14 cellular contexts compared by ENCODE assay signal in genomic region chr20:1331801-1332453, GRCh38. TPM values are rescaled to one million over a fixed set of nuclear protein-coding genes. Genes with fewer than 3 reads are reported as not detected.
DNase-seq lines count a peak whose midpoint lies in the region; ATAC-seq and TF ChIP-seq lines count a peak whose summit lies in the region.
"Had no signal": no experiment of that assay in that cellular context is flagged by ENCODE, and none has a peak within 500 bp of the region (broad histone marks: within the 10 kb centered on the region; RNA-seq: fewer than 3 reads in every experiment).

No MANE protein-coding gene starts in this region.

- ATAC-seq in Right ventricle myocardium superior (ENCODE audit: poor library complexity) (no peak), naive B cell (ENCODE audit: low read depth in 2 of 2) (no peak), HG02973 (IDR thresholded peaks at IDR 0.05; ENCODE audit: unreplicated experiment) (no peak), left colon (no peak)
- ATAC-seq in activated naive CD8-positive, alpha-beta T cell treated with anti-CD3 and anti-CD28 coated beads, Interleukin-2, amount 50 U/mL, for 24 hours, result no peak

- H3K27me3 ChIP-seq in right atrium auricular region, result no peaks in the 10 kb centered on the region
- H3K27me3 ChIP-seq: transverse colon had no signal

- no peak overlapping the region for H3K4me3 ChIP-seq in right atrium auricular region
- H3K4me3 ChIP-seq: transverse colon had no signal

- H3K9me3 Mint-ChIP-seq in activated naive CD8-positive, alpha-beta T cell treated with anti-CD3 and anti-CD28 coated beads, Interleukin-2, amount 50 U/mL, for 24 hours, result no peaks in the 10 kb centered on the region
- no peaks in the 10 kb centered on the region for H3K9me3 Mint-ChIP-seq in naive B cell
- H3K9me3 Mint-ChIP-seq: HFFc6 had no signal

- no peaks in the 10 kb centered on the region for H3K9me3 ChIP-seq in right atrium auricular region
- H3K9me3 ChIP-seq: transverse colon had no signal

- no peak overlapping the region for H3K4me3 Mint-ChIP-seq in activated naive CD8-positive, alpha-beta T cell treated with anti-CD3 and anti-CD28 coated beads, Interleukin-2, amount 50 U/mL, for 24 hours
- no peak overlapping the region for H3K4me3 Mint-ChIP-seq in naive B cell
- H3K4me3 Mint-ChIP-seq: HFFc6 had no signal

- no peaks in the 10 kb centered on the region for H3K36me3 ChIP-seq in right atrium auricular region
- H3K36me3 ChIP-seq: transverse colon had no signal

- H3K4me1 Mint-ChIP-seq in activated naive CD8-positive, alpha-beta T cell treated with anti-CD3 and anti-CD28 coated beads, Interleukin-2, amount 50 U/mL, for 24 hours, result peaks cover 61% of the 10 kb centered on the region
- H3K4me1 Mint-ChIP-seq in naive B cell, result peaks cover 44 to 75% (median 45%) of the 10 kb centered on the region in 3 donors

- TF ChIP-seq CTCF in right atrium auricular region (IDR thresholded peaks at IDR 0.05), result no peak

- H3K27me3 Mint-ChIP-seq in activated naive CD8-positive, alpha-beta T cell treated with anti-CD3 and anti-CD28 coated beads, Interleukin-2, amount 50 U/mL, for 24 hours, result no peaks in the 10 kb centered on the region
- H3K27me3 Mint-ChIP-seq in naive B cell, result no peaks in the 10 kb centered on the region

- peak overlapping the region; percentile 99 for H3K27ac ChIP-seq in right atrium auricular region
- H3K27ac ChIP-seq: parathyroid adenoma had no signal

- peaks cover 25% of the 10 kb centered on the region for H3K36me3 Mint-ChIP-seq in activated naive CD8-positive, alpha-beta T cell treated with anti-CD3 and anti-CD28 coated beads, Interleukin-2, amount 50 U/mL, for 24 hours (ENCODE audit: low read depth)
- no peaks in the 10 kb centered on the region for H3K36me3 Mint-ChIP-seq in naive B cell

- peak overlapping the region; percentile 63 for H3K27ac Mint-ChIP-seq in activated naive CD8-positive, alpha-beta T cell treated with anti-CD3 and anti-CD28 coated beads, Interleukin-2, amount 50 U/mL, for 24 hours
- peak overlapping the region in 4 of 6 donors; percentile 76 to 88 (median 82) for H3K27ac Mint-ChIP-seq in naive B cell

- DNase-seq in right atrium auricular region (ENCODE audit: low spot score), result peak; percentile 47
- no peak for DNase-seq in Right ventricle myocardium superior
- DNase-seq in activated naive CD8-positive, alpha-beta T cell treated with anti-CD3 and anti-CD28 coated beads, Interleukin-2, amount 50 U/mL, for 24 hours, result no peak
- no peak for DNase-seq in naive B cell
- DNase-seq in ureter (ENCODE audit: low spot score), result peak; percentile 40
- DNase-seq in inferior parietal cortex (ENCODE audit: extremely low spot score), result no peak
- DNase-seq in left colon, result no peak
- DNase-seq: HFFc6, mesenchymal stem cell, MM.1S, SHP77 treated with DMSO at 0.1 percent for 48 hours, transverse colon had no signal

- intact Hi-C loops in Right ventricle myocardium superior (cut with DNase I), result no loop called here
- intact Hi-C loops in left colon (cut with DNase I, micrococcal nuclease), result no loop called here

- peaks cover 0 to 67% of the 10 kb centered on the region in 2 donors for H3K4me1 ChIP-seq in right atrium auricular region

RNA-seq across cellular contexts. Expression of gene SDCBP2, which starts 3.0 kb away (rescaled TPM):
- total RNA-seq in right atrium auricular region (1 to 10 TPM; 2.9 to 3.9 TPM), Right ventricle myocardium superior (2.5 TPM), ureter (15.2 TPM), left colon (100 to 1,000 TPM; 262 to 489 TPM)
- polyA plus RNA-seq in naive B cell (ENCODE audit: low read depth in 6 of 6), result 1 to 10 TPM in 2 of 6 donors, under 1 TPM in 3, not detected in 1; 0.60 to 1.4 (median 0.96) TPM

Comparison
In these comparisons a context has a peak if more than half of its experiments do, and no peak if none do; other contexts are left out.
1. DNase-seq: peak in right atrium auricular region (single experiment) and ureter (single experiment); none in Right ventricle myocardium superior (single experiment), activated naive CD8-positive, alpha-beta T cell treated with anti-CD3 and anti-CD28 coated beads, Interleukin-2, amount 50 U/mL, for 24 hours (single experiment), naive B cell (single experiment), inferior parietal cortex (single experiment) and left colon (0 of 2).
2. RNA of gene SDCBP2, which starts 3.0 kb away (total RNA-seq): 262 to 489 TPM in left colon; 15.2 TPM in ureter (single experiment), 2.9 to 3.9 TPM in right atrium auricular region and 2.5 TPM in Right ventricle myocardium superior (single experiment); every median in the first group is over 10 times any median in the second.